Comparison of ENCODE assay signal across 12 cellular contexts in genomic region chr3:177550667-177551066, GRCh38.
A peak's percentile ranks its signal among the peaks of the same experiment; 100 is the strongest.
DNase-seq lines count a peak whose midpoint lies in the region; ATAC-seq and TF ChIP-seq lines count a peak whose summit lies in the region.
"Had no signal": no experiment of that assay in that cellular context is flagged by ENCODE, and none has a peak within 500 bp of the region (broad histone marks: within the 10 kb centered on the region; RNA-seq: fewer than 3 reads in every experiment).

No MANE protein-coding gene starts in this region.

- 96 to 98% methylated on average over 1 of the region's 1 CpG for WGBS in thyroid gland, 2 donors

- H3K9me3 ChIP-seq in CD4-positive, alpha-beta T cell (ENCODE audit: control insufficient read depth, low read length): no peaks in the 10 kb centered on the region
- no peaks in the 10 kb centered on the region for H3K9me3 ChIP-seq in thyroid gland

- H3K27me3 ChIP-seq in CD4-positive, alpha-beta T cell (ENCODE audit: control insufficient read depth, insufficient read depth, low read length): no peaks in the 10 kb centered on the region
- H3K27me3 ChIP-seq in thyroid gland: no peaks in the 10 kb centered on the region

- H3K36me3 ChIP-seq in thyroid gland: no peaks in the 10 kb centered on the region

- no peak overlapping the region for H3K4me3 ChIP-seq in thyroid gland (replicated peaks in 1 of 3)

- TF ChIP-seq POLR2A in thyroid gland (IDR thresholded peaks at IDR 0.05): no peak

- CTCF ChIA-PET in CD4-positive, alpha-beta T cell (lab: Charles Lee): no interaction called here
- CTCF ChIA-PET in activated CD8-positive, alpha-beta T cell treated with anti-CD3 and anti-CD28 coated beads for 36 hours (lab: Charles Lee): no interaction called here

- peaks cover 4% of the 10 kb centered on the region for H3K9me3 Mint-ChIP-seq in activated CD4-positive, alpha-beta T cell treated with anti-CD3 and anti-CD28 coated beads, Interleukin-2, amount 10 ng/mL, durations not matched to agents 24 days and 14 days
- no peaks in the 10 kb centered on the region for H3K9me3 Mint-ChIP-seq in CD4-positive, alpha-beta T cell
- H3K9me3 Mint-ChIP-seq in activated CD8-positive, alpha-beta T cell treated with anti-CD3 and anti-CD28 coated beads for 36 hours: no peaks in the 10 kb centered on the region
- no peaks in the 10 kb centered on the region for H3K9me3 Mint-ChIP-seq in naive thymus-derived CD8-positive, alpha-beta T cell

- ATAC-seq in CD4-positive, alpha-beta T cell (ENCODE audit: poor library complexity): no peak
- ATAC-seq in activated CD8-positive, alpha-beta T cell treated with anti-CD3 and anti-CD28 coated beads for 36 hours: no peak
- ATAC-seq in naive thymus-derived CD8-positive, alpha-beta T cell: no peak
- ATAC-seq: Panc1 had no signal

- no peaks in the 10 kb centered on the region for H3K36me3 Mint-ChIP-seq in activated CD4-positive, alpha-beta T cell treated with anti-CD3 and anti-CD28 coated beads, Interleukin-2, amount 10 ng/mL, durations not matched to agents 24 days and 14 days (ENCODE audit: low read depth)
- no peaks in the 10 kb centered on the region for H3K36me3 Mint-ChIP-seq in CD4-positive, alpha-beta T cell (ENCODE audit: low read depth)
- H3K36me3 Mint-ChIP-seq in activated CD8-positive, alpha-beta T cell treated with anti-CD3 and anti-CD28 coated beads for 36 hours (ENCODE audit: low read depth): no peaks in the 10 kb centered on the region
- H3K36me3 Mint-ChIP-seq in naive thymus-derived CD8-positive, alpha-beta T cell: no peaks in the 10 kb centered on the region

- no peak overlapping the region for H3K4me3 Mint-ChIP-seq in activated CD4-positive, alpha-beta T cell treated with anti-CD3 and anti-CD28 coated beads, Interleukin-2, amount 10 ng/mL, durations not matched to agents 24 days and 14 days
- no peak overlapping the region for H3K4me3 Mint-ChIP-seq in CD4-positive, alpha-beta T cell
- H3K4me3 Mint-ChIP-seq in activated CD8-positive, alpha-beta T cell treated with anti-CD3 and anti-CD28 coated beads for 36 hours: no peak overlapping the region
- H3K4me3 Mint-ChIP-seq in naive thymus-derived CD8-positive, alpha-beta T cell: peak overlapping the region in 8 of 10 donors; percentile 40 to 81 (median 68)
- H3K4me3 Mint-ChIP-seq: B cell had no signal

- no peak for DNase-seq in activated CD4-positive, alpha-beta T cell treated with anti-CD3 and anti-CD28 coated beads, Interleukin-2, amount 10 ng/mL, durations not matched to agents 24 days and 14 days
- DNase-seq in activated CD4-positive, alpha-beta T cell treated with anti-CD3 and anti-CD28 coated beads for 4 hours: no peak
- DNase-seq in CD4-positive, alpha-beta T cell: no peak
- no peak for DNase-seq in activated CD8-positive, alpha-beta T cell treated with anti-CD3 and anti-CD28 coated beads for 36 hours
- DNase-seq in naive thymus-derived CD8-positive, alpha-beta T cell: no peak
- DNase-seq in epidermal melanocyte (ENCODE audit: insufficient read length, low spot score) (no peak), thyroid gland (no peak)
- DNase-seq: DMS79, GOT3, NCI-H1694 treated with DMSO at 0.1 percent for 48 hours had no signal

- no peaks in the 10 kb centered on the region for H3K27me3 Mint-ChIP-seq in activated CD4-positive, alpha-beta T cell treated with anti-CD3 and anti-CD28 coated beads, Interleukin-2, amount 10 ng/mL, durations not matched to agents 24 days and 14 days
- H3K27me3 Mint-ChIP-seq in CD4-positive, alpha-beta T cell: no peaks in the 10 kb centered on the region
- H3K27me3 Mint-ChIP-seq in activated CD8-positive, alpha-beta T cell treated with anti-CD3 and anti-CD28 coated beads for 36 hours: no peaks in the 10 kb centered on the region
- H3K27me3 Mint-ChIP-seq in naive thymus-derived CD8-positive, alpha-beta T cell: no peaks in the 10 kb centered on the region
- H3K27me3 Mint-ChIP-seq: B cell had no signal

- TF ChIP-seq CTCF in CD4-positive, alpha-beta T cell (IDR thresholded peaks at IDR 0.05): no peak
- TF ChIP-seq CTCF in activated CD8-positive, alpha-beta T cell treated with anti-CD3 and anti-CD28 coated beads for 36 hours (IDR thresholded peaks at IDR 0.05): no peak
- no peak for TF ChIP-seq CTCF in thyroid gland (IDR thresholded peaks at IDR 0.05)

- H3K27ac ChIP-seq in CD4-positive, alpha-beta T cell (ENCODE audit: low read depth, low read length): no peak overlapping the region
- H3K27ac ChIP-seq in thyroid gland: peak overlapping the region in 1 of 3 donors; percentile 78

- intact Hi-C loops in activated CD4-positive, alpha-beta T cell treated with anti-CD3 and anti-CD28 coated beads, Interleukin-2, amount 10 ng/mL, durations not matched to agents 24 days and 14 days (cut with micrococcal nuclease): no loop called here
- intact Hi-C loops in CD4-positive, alpha-beta T cell (cut with DNase I, micrococcal nuclease): loop anchor here in 1 of 2 experiments (5.0 kb wide), 1 partner anchor 42 kb away; no protein-coding TSS in a partner anchor
- intact Hi-C loops in activated CD8-positive, alpha-beta T cell treated with anti-CD3 and anti-CD28 coated beads for 36 hours (cut with micrococcal nuclease): no loop called here
- intact Hi-C loops in thyroid gland (cut with DNase I): no loop called here

- H3K27ac Mint-ChIP-seq in activated CD4-positive, alpha-beta T cell treated with anti-CD3 and anti-CD28 coated beads, Interleukin-2, amount 10 ng/mL, durations not matched to agents 24 days and 14 days: peak overlapping the region; percentile 13
- H3K27ac Mint-ChIP-seq in CD4-positive, alpha-beta T cell: peak overlapping the region; percentile 76
- peak overlapping the region; percentile 74 for H3K27ac Mint-ChIP-seq in activated CD8-positive, alpha-beta T cell treated with anti-CD3 and anti-CD28 coated beads for 36 hours
- peak overlapping the region; percentile 70 to 91 (median 86) for H3K27ac Mint-ChIP-seq in naive thymus-derived CD8-positive, alpha-beta T cell

- POLR2A ChIA-PET in CD4-positive, alpha-beta T cell (lab: Charles Lee): interaction anchor here (1.7 to 4.4 kb wide), 3 partner anchors 12 to 354 kb away, joined by 7 to 18 read pairs (median 7); partner anchors contain the start of gene TBL1XR1
- POLR2A ChIA-PET in activated CD8-positive, alpha-beta T cell treated with anti-CD3 and anti-CD28 coated beads for 36 hours (lab: Charles Lee): no interaction called here
- POLR2A ChIA-PET in naive thymus-derived CD8-positive, alpha-beta T cell (lab: Charles Lee): interaction anchor here (0.6 to 1.6 kb wide), 4 partner anchors 44 to 352 kb away, joined by 3 to 5 read pairs (median 4); no protein-coding TSS in a partner anchor

- H3K4me1 Mint-ChIP-seq in activated CD4-positive, alpha-beta T cell treated with anti-CD3 and anti-CD28 coated beads, Interleukin-2, amount 10 ng/mL, durations not matched to agents 24 days and 14 days: peaks cover 22% of the 10 kb centered on the region
- H3K4me1 Mint-ChIP-seq in CD4-positive, alpha-beta T cell (ENCODE audit: low read depth): peaks cover 95% of the 10 kb centered on the region
- peaks cover 60% of the 10 kb centered on the region for H3K4me1 Mint-ChIP-seq in activated CD8-positive, alpha-beta T cell treated with anti-CD3 and anti-CD28 coated beads for 36 hours (ENCODE audit: low read depth)
- H3K4me1 Mint-ChIP-seq in naive thymus-derived CD8-positive, alpha-beta T cell: peaks cover 38 to 82% (median 71%) of the 10 kb centered on the region in 4 donors

- peaks cover 53 to 60% of the 10 kb centered on the region in 2 donors for H3K4me1 ChIP-seq in thyroid gland

Comparison
In these comparisons a context has a peak if more than half of its experiments do, and no peak if none do; other contexts are left out.
1. H3K27ac Mint-ChIP-seq: peak in every context shown above with its lines; median percentile 86 in naive thymus-derived CD8-positive, alpha-beta T cell; 76 in CD4-positive, alpha-beta T cell; 74 in activated CD8-positive, alpha-beta T cell treated with anti-CD3 and anti-CD28 coated beads for 36 hours; 13 in activated CD4-positive, alpha-beta T cell treated with anti-CD3 and anti-CD28 coated beads, Interleukin-2, amount 10 ng/mL, durations not matched to agents 24 days and 14 days.
2. H3K4me3 Mint-ChIP-seq: peak in naive thymus-derived CD8-positive, alpha-beta T cell (8 of 10); none in activated CD4-positive, alpha-beta T cell treated with anti-CD3 and anti-CD28 coated beads, Interleukin-2, amount 10 ng/mL, durations not matched to agents 24 days and 14 days (single experiment), CD4-positive, alpha-beta T cell (single experiment) and activated CD8-positive, alpha-beta T cell treated with anti-CD3 and anti-CD28 coated beads for 36 hours (single experiment).